21 cellular contexts compared by ENCODE assay signal in genomic region chr20:24034820-24035219, GRCh38. TPM values are rescaled to one million over a fixed set of nuclear protein-coding genes. Genes with fewer than 3 reads are reported as not detected.
DNase-seq lines count a peak whose midpoint lies in the region; ATAC-seq and TF ChIP-seq lines count a peak whose summit lies in the region.
"Had no signal": no experiment of that assay in that cellular context is flagged by ENCODE, and none has a peak within 500 bp of the region (broad histone marks: within the 10 kb centered on the region; RNA-seq: fewer than 3 reads in every experiment).

No MANE protein-coding gene starts in this region.

- intact Hi-C loops in lower leg skin (cut with DNase I; ENCODE audit: low total_unique reads), result no loop called here

- TF ChIP-seq CTCF in C4-2B (conservative IDR thresholded peaks at IDR 0.05) (no peak), osteocyte (IDR thresholded peaks at IDR 0.05) (no peak), lower leg skin (IDR thresholded peaks at IDR 0.05) (no peak)

- H3K4me1 ChIP-seq in adipocyte (ENCODE audit: control insufficient read depth, insufficient read depth, low read length), result no peaks in the 10 kb centered on the region
- H3K4me1 ChIP-seq: ascending aorta, upper lobe of left lung had no signal

- peaks cover 15% of the 10 kb centered on the region for H3K27me3 ChIP-seq in adipocyte (replicated peaks; ENCODE audit: control insufficient read depth, insufficient read depth, low read length)
- H3K27me3 ChIP-seq: ascending aorta, upper lobe of left lung had no signal

- peak overlapping the region; percentile 77 for H3K27ac ChIP-seq in C4-2B
- H3K27ac ChIP-seq: ascending aorta, upper lobe of left lung had no signal

- peak; percentile 97 for ATAC-seq in left lobe of liver
- no peak for ATAC-seq in HG03571 (IDR thresholded peaks at IDR 0.05; ENCODE audit: unreplicated experiment)
- ATAC-seq: stimulated activated effector memory CD8-positive, alpha-beta T cell treated with anti-CD3 and anti-CD28 coated beads, Interleukin-12 subunit alpha, Interleukin-12 subunit beta, amount 100 ng/mL, for 72 hours had no signal

- H3K27ac Mint-ChIP-seq in osteocyte (ENCODE audit: unreplicated experiment), result no peak overlapping the region
- H3K27ac Mint-ChIP-seq: activated CD4-positive, alpha-beta memory T cell treated with anti-CD3 and anti-CD28 coated beads for 36 hours; activated T-helper 2 cell treated with anti-CD3 and anti-CD28 coated beads, Interferon-gamma antibody, Interleukin-2, Interleukin-4, amounts not matched to agents 10 μg/mL and 5 μg/mL and 100 μg/mL, durations not matched to agents 14 hours and 24 hours and 36 hours; stimulated activated effector memory CD8-positive, alpha-beta T cell treated with anti-CD3 and anti-CD28 coated beads, Interleukin-12 subunit alpha, Interleukin-12 subunit beta, amount 100 ng/mL, for 72 hours had no signal

- no peak overlapping the region for H3K4me3 ChIP-seq in adipocyte (ENCODE audit: low read length)
- H3K4me3 ChIP-seq in lower leg skin (ENCODE audit: low read depth, poor library complexity, severe bottlenecking), result no peak overlapping the region
- H3K4me3 ChIP-seq: ascending aorta, upper lobe of left lung had no signal

- H3K9me3 ChIP-seq in adipocyte (ENCODE audit: control insufficient read depth, low read length), result no peaks in the 10 kb centered on the region
- H3K9me3 ChIP-seq: ascending aorta, upper lobe of left lung had no signal

- H3K36me3 Mint-ChIP-seq in osteocyte (ENCODE audit: unreplicated experiment), result no peaks in the 10 kb centered on the region
- H3K36me3 Mint-ChIP-seq: stimulated activated effector memory CD8-positive, alpha-beta T cell treated with anti-CD3 and anti-CD28 coated beads, Interleukin-12 subunit alpha, Interleukin-12 subunit beta, amount 100 ng/mL, for 72 hours had no signal

- no peak for TF ChIP-seq POLR2A in lower leg skin (IDR thresholded peaks at IDR 0.05)

- H3K9ac ChIP-seq in adipocyte (ENCODE audit: low read length), result no peak overlapping the region

- no peaks in the 10 kb centered on the region for H3K36me3 ChIP-seq in adipocyte (ENCODE audit: control insufficient read depth, insufficient read depth, low read length, severe bottlenecking)
- H3K36me3 ChIP-seq: ascending aorta, upper lobe of left lung had no signal

- no peak overlapping the region for H3K4me3 Mint-ChIP-seq in osteocyte (ENCODE audit: unreplicated experiment)
- H3K4me3 Mint-ChIP-seq: activated CD4-positive, alpha-beta memory T cell treated with anti-CD3 and anti-CD28 coated beads for 36 hours; stimulated activated effector memory CD8-positive, alpha-beta T cell treated with anti-CD3 and anti-CD28 coated beads, Interleukin-12 subunit alpha, Interleukin-12 subunit beta, amount 100 ng/mL, for 72 hours had no signal

- H3K9me3 Mint-ChIP-seq in osteocyte (ENCODE audit: unreplicated experiment), result no peaks in the 10 kb centered on the region
- H3K9me3 Mint-ChIP-seq: activated CD4-positive, alpha-beta memory T cell treated with anti-CD3 and anti-CD28 coated beads for 36 hours; stimulated activated effector memory CD8-positive, alpha-beta T cell treated with anti-CD3 and anti-CD28 coated beads, Interleukin-12 subunit alpha, Interleukin-12 subunit beta, amount 100 ng/mL, for 72 hours had no signal

- 40 to 44% methylated on average over 2 of the region's 2 CpGs for WGBS in lower leg skin, 2 donors

- H3K4me1 Mint-ChIP-seq in osteocyte (ENCODE audit: unreplicated experiment), result no peaks in the 10 kb centered on the region

- DNase-seq in LoVo (ENCODE audit: low spot score), result peak; percentile 2
- DNase-seq in adipocyte (ENCODE audit: low read depth), result peak; percentile 65
- DNase-seq in left lobe of liver (ENCODE audit: low spot score), result peak; percentile 87
- DNase-seq in osteocyte (ENCODE audit: extremely low spot score, unreplicated experiment), result no peak
- no peak for DNase-seq in lower leg skin (ENCODE audit: low spot score in 2 of 2)
- no peak for DNase-seq in stimulated activated CD4-positive, alpha-beta T cell treated with anti-CD3 and anti-CD28 coated beads, Interleukin-2, amount 100 ng/mL, for 48 hours
- DNase-seq: activated CD4-positive, alpha-beta memory T cell treated with anti-CD3 and anti-CD28 coated beads for 36 hours; AML-193; Kasumi-1; kidney; NCI-H446; stimulated activated CD4-positive, alpha-beta T cell treated with anti-CD3 and anti-CD28 coated beads, Interleukin-4, amount 100 ng/mL, for 24 hours; T-helper 9 cell had no signal

- no peaks in the 10 kb centered on the region for H3K27me3 Mint-ChIP-seq in osteocyte (ENCODE audit: unreplicated experiment)
- H3K27me3 Mint-ChIP-seq: activated CD4-positive, alpha-beta memory T cell treated with anti-CD3 and anti-CD28 coated beads for 36 hours had no signal

RNA-seq across cellular contexts. Expression of gene GGTLC1, which starts 46.2 kb away (rescaled TPM):
- total RNA-seq in left lobe of liver (not detected), osteocyte (not detected in 2 replicates), lower leg skin (not detected)
- total RNA-seq: activated CD4-positive, alpha-beta memory T cell treated with anti-CD3 and anti-CD28 coated beads for 36 hours; activated T-helper 2 cell treated with anti-CD3 and anti-CD28 coated beads, Interferon-gamma antibody, Interleukin-2, Interleukin-4, amounts not matched to agents 10 μg/mL and 5 μg/mL and 100 μg/mL, durations not matched to agents 14 hours and 24 hours and 36 hours; ascending aorta; glomerular endothelial cell; kidney; myocyte had no signal

Comparison
In these comparisons a context has a peak if more than half of its experiments do, and no peak if none do; other contexts are left out.
1. DNase-seq: peak in LoVo (single experiment), adipocyte (single experiment) and left lobe of liver (single experiment); none in osteocyte (single experiment), lower leg skin (0 of 2) and stimulated activated CD4-positive, alpha-beta T cell treated with anti-CD3 and anti-CD28 coated beads, Interleukin-2, amount 100 ng/mL, for 48 hours (0 of 2).